In genomic region chr11:130649749-130650275, GRCh38 we compare ENCODE assay signal across 26 cellular contexts.
DNase-seq lines count a peak whose midpoint lies in the region; ATAC-seq and TF ChIP-seq lines count a peak whose summit lies in the region.
"Had no signal": no experiment of that assay in that cellular context is flagged by ENCODE, and none has a peak within 500 bp of the region (broad histone marks: within the 10 kb centered on the region; RNA-seq: fewer than 3 reads in every experiment).

No MANE protein-coding gene starts in this region.

- no peaks in the 10 kb centered on the region for H3K79me2 ChIP-seq in hepatocyte
- H3K79me2 ChIP-seq in mammary epithelial cell (ENCODE audit: insufficient read depth, low read length), result no peaks in the 10 kb centered on the region

- POLR2A ChIA-PET in CD8-positive, alpha-beta T cell (lab: Charles Lee), result no interaction called here

- H3K4me3 Mint-ChIP-seq in CD8-positive, alpha-beta T cell, result no peak overlapping the region
- H3K4me3 Mint-ChIP-seq: activated CD8-positive, alpha-beta T cell treated with anti-CD3 and anti-CD28 coated beads for 36 hours; activated T-helper 17 cell treated with anti-CD3 and anti-CD28 coated beads, Interleukin-2, amount 50 U/mL, for 72 hours; CD4-positive, CD25-positive, alpha-beta regulatory T cell; dendritic cell treated with granulocyte-macrophage colony-stimulating factor and Interleukin-4, amounts not matched to agents 40 ng/mL and 50 ng/mL, for 4 days; T-helper 1 cell treated with Interleukin-12 subunit alpha and Interleukin-12 subunit beta and Interleukin-4 antibody, amounts not matched to agents 30 μg/mL and 1 μg/mL, for 36 hours had no signal

- H3K9me2 ChIP-seq in hepatocyte (replicated peaks; ENCODE audit: insufficient read depth), result no peaks in the 10 kb centered on the region

- H3K27ac Mint-ChIP-seq in CD8-positive, alpha-beta T cell, result no peak overlapping the region
- H3K27ac Mint-ChIP-seq: activated CD8-positive, alpha-beta T cell treated with anti-CD3 and anti-CD28 coated beads for 36 hours; activated T-helper 17 cell treated with anti-CD3 and anti-CD28 coated beads, Interleukin-2, amount 50 U/mL, for 72 hours; CD4-positive, CD25-positive, alpha-beta regulatory T cell; dendritic cell treated with granulocyte-macrophage colony-stimulating factor and Interleukin-4, amounts not matched to agents 40 ng/mL and 50 ng/mL, for 4 days; progenitor cell of endocrine pancreas; T-helper 1 cell treated with Interleukin-12 subunit alpha and Interleukin-12 subunit beta and Interleukin-4 antibody, amounts not matched to agents 30 μg/mL and 1 μg/mL, for 36 hours had no signal

- 82% methylated on average over 5 of the region's 5 CpGs for WGBS in hepatocyte (ENCODE audit: low lambda C conversion rate, missing lambda C conversion rate)
- WGBS in stomach, 5 donors, result 53 to 84% (median 79%) methylated on average over 5 of the region's 5 CpGs
- WGBS in mammary epithelial cell (ENCODE audit: low coverage, missing lambda C conversion rate), result 88% methylated on average over 5 of the region's 5 CpGs

- no peak for ATAC-seq in CD8-positive, alpha-beta T cell
- ATAC-seq in left lung, result no peak
- ATAC-seq in GM21367 (IDR thresholded peaks at IDR 0.05; ENCODE audit: unreplicated experiment), result no peak
- ATAC-seq: activated CD4-positive, CD25-positive, alpha-beta regulatory T cell treated with anti-CD3 and anti-CD28 coated beads, Interleukin-2, amount 50 U/mL, for 24 hours; activated CD8-positive, alpha-beta T cell treated with anti-CD3 and anti-CD28 coated beads for 36 hours; activated naive CD4-positive, alpha-beta T cell treated with anti-CD3 and anti-CD28 coated beads, Interleukin-2, amount 50 U/mL, for 72 hours; activated T-helper 17 cell treated with anti-CD3 and anti-CD28 coated beads, Interleukin-2, amount 50 U/mL, for 72 hours had no signal

- H3K4me2 ChIP-seq in hepatocyte (no peak overlapping the region), mammary epithelial cell (ENCODE audit: insufficient read depth, low read depth, low read length) (no peak overlapping the region)

- DNase-seq in DMS79 (lab: John Stamatoyannopoulos, UW) (peak; percentile 12), coronary artery (ENCODE audit: low spot score) (no peak), hepatocyte (ENCODE audit: low spot score) (no peak), stomach (no peak), mammary epithelial cell (no peak), left lung (no peak)
- no peak for DNase-seq in CD8-positive, alpha-beta T cell
- DNase-seq: activated CD8-positive, alpha-beta T cell treated with anti-CD3 and anti-CD28 coated beads for 36 hours; CD4-positive, CD25-positive, alpha-beta regulatory T cell; KBM-7; MG63; NCI-H1105 treated with DMSO at 0.1 percent for 48 hours; NCI-H2029 treated with DMSO at 0.1 percent for 48 hours; NCI-H226; NCI-H69; stimulated activated CD8-positive, alpha-beta memory T cell treated with anti-CD3 and anti-CD28 coated beads, Interleukin-4, amount 100 ng/mL, for 48 hours had no signal

- peak; percentile 42 for TF ChIP-seq EP300 in stomach (IDR thresholded peaks at IDR 0.05)

- TF ChIP-seq CTCF in coronary artery (IDR thresholded peaks at IDR 0.05), result no peak
- no peak for TF ChIP-seq CTCF in hepatocyte (IDR thresholded peaks at IDR 0.05; ENCODE audit: poor library complexity)
- no peak for TF ChIP-seq CTCF in stomach (IDR thresholded peaks at IDR 0.05)
- TF ChIP-seq CTCF in CD8-positive, alpha-beta T cell (IDR thresholded peaks at IDR 0.05), result no peak
- no peak for TF ChIP-seq CTCF in mammary epithelial cell (conservative IDR thresholded peaks at IDR 0.05 in 1 of 2, IDR thresholded peaks at IDR 0.05 in 1 of 2; ENCODE audit: extremely low read depth in 1 of 2, insufficient read depth in 1 of 2, low read depth in 1 of 2, low read length in 2 of 2)
- no peak for TF ChIP-seq CTCF in left lung (IDR thresholded peaks at IDR 0.05)

- H4K20me1 ChIP-seq in hepatocyte (ENCODE audit: insufficient read depth, poor library complexity, severe bottlenecking), result no peaks in the 10 kb centered on the region
- no peaks in the 10 kb centered on the region for H4K20me1 ChIP-seq in mammary epithelial cell (ENCODE audit: insufficient read depth, low read length)

- no peaks in the 10 kb centered on the region for H3K9me3 ChIP-seq in hepatocyte (ENCODE audit: low read depth)
- no peaks in the 10 kb centered on the region for H3K9me3 ChIP-seq in stomach
- no peaks in the 10 kb centered on the region for H3K9me3 ChIP-seq in CD8-positive, alpha-beta T cell (ENCODE audit: low read length)
- H3K9me3 ChIP-seq in mammary epithelial cell (replicated peaks; ENCODE audit: insufficient read depth, low read length), result no peaks in the 10 kb centered on the region
- no peaks in the 10 kb centered on the region for H3K9me3 ChIP-seq in left lung
- H3K9me3 ChIP-seq: MG63 had no signal

- no peaks in the 10 kb centered on the region for H3K36me3 Mint-ChIP-seq in CD8-positive, alpha-beta T cell
- H3K36me3 Mint-ChIP-seq: activated naive CD4-positive, alpha-beta T cell treated with anti-CD3 and anti-CD28 coated beads, Interleukin-2, amount 50 U/mL, for 72 hours; CD4-positive, CD25-positive, alpha-beta regulatory T cell had no signal

- no TSS peak for BruUV-seq in mammary epithelial cell (replicated peaks; lab: Mats Ljungman, UMichigan)

- H3K9ac ChIP-seq in mammary epithelial cell (ENCODE audit: insufficient read depth, low read length), result no peak overlapping the region

- intact Hi-C loops in stomach (cut with DNase I; ENCODE audit: low total_unique reads) (loop anchor here (10.0 kb wide), 1 partner anchor 205 kb away; the partner anchor contains the start of gene ADAMTS15), mammary epithelial cell (cut with micrococcal nuclease) (no loop called here), left lung (cut with DNase I) (no loop called here)
- intact Hi-C loops in CD8-positive, alpha-beta T cell (cut with DNase I, micrococcal nuclease), result no loop called here

- CTCF ChIA-PET in CD8-positive, alpha-beta T cell (lab: Charles Lee), result no interaction called here
- CTCF ChIA-PET in mammary epithelial cell (lab: Charles Lee; ENCODE audit: low non-redundant PET), result no interaction called here

- H3K4me3 ChIP-seq in coronary artery (no peak overlapping the region), hepatocyte (no peak overlapping the region), stomach (no peak overlapping the region), mammary epithelial cell (replicated peaks in 1 of 3; ENCODE audit: insufficient read depth in 1 of 3, low read depth in 2 of 3, low read length in 3 of 3) (no peak overlapping the region), left lung (no peak overlapping the region)
- H3K4me3 ChIP-seq in CD8-positive, alpha-beta T cell (ENCODE audit: low read depth, low read length), result no peak overlapping the region
- H3K4me3 ChIP-seq: cardiac muscle cell, MG63, SK-N-MC had no signal

- TF ChIP-seq POLR2A in stomach (IDR thresholded peaks at IDR 0.05), result no peak

- H2AFZ ChIP-seq in hepatocyte (no peak overlapping the region), mammary epithelial cell (ENCODE audit: low read depth, low read length) (no peak overlapping the region)

- in situ Hi-C loops in mammary epithelial cell (cut with MboI; ENCODE audit: low sequenced_read_pairs in 2 of 2), result no loop called here

- H3K9me3 Mint-ChIP-seq in CD8-positive, alpha-beta T cell, result no peaks in the 10 kb centered on the region
- H3K9me3 Mint-ChIP-seq: activated CD8-positive, alpha-beta T cell treated with anti-CD3 and anti-CD28 coated beads for 36 hours; activated T-helper 17 cell treated with anti-CD3 and anti-CD28 coated beads, Interleukin-2, amount 50 U/mL, for 72 hours; dendritic cell treated with granulocyte-macrophage colony-stimulating factor and Interleukin-4, amounts not matched to agents 40 ng/mL and 50 ng/mL, for 4 days; T-helper 1 cell treated with Interleukin-12 subunit alpha and Interleukin-12 subunit beta and Interleukin-4 antibody, amounts not matched to agents 30 μg/mL and 1 μg/mL, for 36 hours had no signal

- peaks cover 4% of the 10 kb centered on the region for H3K27me3 Mint-ChIP-seq in CD8-positive, alpha-beta T cell (ENCODE audit: low read depth)
- H3K27me3 Mint-ChIP-seq: activated CD8-positive, alpha-beta T cell treated with anti-CD3 and anti-CD28 coated beads for 36 hours had no signal

- H3K27ac ChIP-seq in coronary artery (peak overlapping the region; percentile 74 to 88), hepatocyte (peak overlapping the region; percentile 19), stomach (peak overlapping the region in 4 of 5 donors; percentile 50 to 74 (median 64)), mammary epithelial cell (ENCODE audit: insufficient read depth, low read depth, low read length) (no peak overlapping the region), left lung (no peak overlapping the region)
- H3K27ac ChIP-seq in CD8-positive, alpha-beta T cell (ENCODE audit: low read depth, low read length), result no peak overlapping the region
- H3K27ac ChIP-seq: cardiac muscle cell, RWPE1, SK-N-MC had no signal

- no peaks in the 10 kb centered on the region for H3K4me1 Mint-ChIP-seq in CD8-positive, alpha-beta T cell (ENCODE audit: low read depth)
- H3K4me1 Mint-ChIP-seq: activated T-helper 17 cell treated with anti-CD3 and anti-CD28 coated beads, Interleukin-2, amount 50 U/mL, for 72 hours; CD4-positive, CD25-positive, alpha-beta regulatory T cell had no signal

- H3K36me3 ChIP-seq in hepatocyte (replicated peaks; ENCODE audit: insufficient read depth, low read depth) (no peaks in the 10 kb centered on the region), stomach (no peaks in the 10 kb centered on the region), mammary epithelial cell (ENCODE audit: insufficient read depth, low read length) (no peaks in the 10 kb centered on the region), left lung (no peaks in the 10 kb centered on the region)
- no peaks in the 10 kb centered on the region for H3K36me3 ChIP-seq in CD8-positive, alpha-beta T cell (ENCODE audit: insufficient read depth, low read length)
- H3K36me3 ChIP-seq: cardiac muscle cell, MG63 had no signal

- H3K4me1 ChIP-seq in hepatocyte (ENCODE audit: insufficient read depth) (peaks cover 41% of the 10 kb centered on the region), stomach (peaks cover 37 to 80% (median 56%) of the 10 kb centered on the region in 4 donors), mammary epithelial cell (ENCODE audit: insufficient read depth, low read length) (peaks cover 10% of the 10 kb centered on the region), left lung (peaks cover 4% of the 10 kb centered on the region in 2 donors)
- no peaks in the 10 kb centered on the region for H3K4me1 ChIP-seq in CD8-positive, alpha-beta T cell (ENCODE audit: insufficient read depth, low read length)

- dilution Hi-C loops in mammary epithelial cell (cut with HindIII; ENCODE audit: low sequenced_read_pairs), result no loop called here

- H3K27me3 ChIP-seq in hepatocyte (no peaks in the 10 kb centered on the region), stomach (no peaks in the 10 kb centered on the region), mammary epithelial cell (ENCODE audit: insufficient read depth, low read length) (no peaks in the 10 kb centered on the region), left lung (no peaks in the 10 kb centered on the region)
- no peaks in the 10 kb centered on the region for H3K27me3 ChIP-seq in CD8-positive, alpha-beta T cell (ENCODE audit: insufficient read depth, low read length)
- H3K27me3 ChIP-seq: cardiac muscle cell, MG63 had no signal

Comparison
In these comparisons a context has a peak if more than half of its experiments do, and no peak if none do; other contexts are left out.
1. H3K27ac ChIP-seq: peak in coronary artery (2 of 2), hepatocyte (single experiment) and stomach (4 of 5); none in CD8-positive, alpha-beta T cell (single experiment), mammary epithelial cell (single experiment) and left lung (0 of 2).